8 cellular contexts compared by ENCODE assay signal in genomic region chr5:132458651-132459030, GRCh38. TPM values are rescaled to one million over a fixed set of nuclear protein-coding genes. Genes with fewer than 3 reads are reported as not detected.
DNase-seq lines count a peak whose midpoint lies in the region; ATAC-seq and TF ChIP-seq lines count a peak whose summit lies in the region.

No MANE protein-coding gene starts in this region.

- no peak overlapping the region for H3K4me2 ChIP-seq in H9 (ENCODE audit: insufficient read depth, insufficient read length, low read length)

- H4K5ac ChIP-seq in H9 (ENCODE audit: insufficient read length, low read depth, low read length): no peak overlapping the region

- peak overlapping the region; percentile 99 for H3K27ac Mint-ChIP-seq in activated CD8-positive, alpha-beta T cell treated with anti-CD3 and anti-CD28 coated beads, Interleukin-2, amount 10 ng/mL, durations not matched to agents 7 days and 5 days
- H3K27ac Mint-ChIP-seq in naive thymus-derived CD8-positive, alpha-beta T cell: peak overlapping the region; percentile 95 to 100 (median 98)
- H3K27ac Mint-ChIP-seq in H9: no peak overlapping the region

- H2AFZ ChIP-seq in H9 (ENCODE audit: low read length): no peak overlapping the region

- H3K27ac ChIP-seq in H9 (ENCODE audit: insufficient read length, low read depth, low read length): no peak overlapping the region

- peaks cover 80% of the 10 kb centered on the region for H3K36me3 Mint-ChIP-seq in activated CD8-positive, alpha-beta T cell treated with anti-CD3 and anti-CD28 coated beads, Interleukin-2, amount 10 ng/mL, durations not matched to agents 7 days and 5 days (ENCODE audit: low read depth)
- H3K36me3 Mint-ChIP-seq in naive thymus-derived CD8-positive, alpha-beta T cell: peaks cover 0 to 13% (median 4%) of the 10 kb centered on the region in 3 donors
- H3K36me3 Mint-ChIP-seq in H9 (ENCODE audit: insufficient read depth in 1 of 3, low read depth in 3 of 3): no peaks in the 10 kb centered on the region; a peak in 1 of 7 replicates

- H3K4me1 ChIP-seq in H9 (ENCODE audit: insufficient read depth, low read length): peaks cover 6% of the 10 kb centered on the region; the same call in 1 of the 2 replicates

- no peak for TF ChIP-seq CTCF in H9 (conservative IDR thresholded peaks at IDR 0.05)

- no peak overlapping the region for H3K9ac ChIP-seq in H9 (ENCODE audit: extremely low read depth, insufficient read length, low read length)

- POLR2A ChIA-PET in activated CD8-positive, alpha-beta T cell treated with anti-CD3 and anti-CD28 coated beads, Interleukin-2, amount 10 ng/mL, durations not matched to agents 7 days and 5 days (lab: Charles Lee): interaction anchor here (1.1 to 8.1 kb wide), 10 partner anchors 7 to 47 kb away, joined by 3 to 175 read pairs (median 38); partner anchors contain the start of gene IRF1
- POLR2A ChIA-PET in naive thymus-derived CD8-positive, alpha-beta T cell (lab: Charles Lee): interaction anchor here (0.6 to 8.0 kb wide), 8 partner anchors 11 to 47 kb away, joined by 3 to 357 read pairs (median 62); partner anchors contain the start of gene IRF1

- no peak overlapping the region for H4K8ac ChIP-seq in H9 (replicated peaks; ENCODE audit: insufficient read length, low read depth, low read length)

- no peaks in the 10 kb centered on the region for H3K23me2 ChIP-seq in H9 (ENCODE audit: insufficient read length, low read depth, low read length, poor library complexity, severe bottlenecking)

- H2AK5ac ChIP-seq in H9 (ENCODE audit: insufficient read length, low read length): no peak overlapping the region

- H2BK12ac ChIP-seq in H9 (ENCODE audit: insufficient read length, low read depth, low read length): no peak overlapping the region

- H3K9me3 ChIP-seq in H9 (ENCODE audit: control insufficient read depth, low read depth, low read length): no peaks in the 10 kb centered on the region

- no peak overlapping the region for H2BK120ac ChIP-seq in H9 (ENCODE audit: low read depth, low read length, poor library complexity, severe bottlenecking)

- peaks cover 99% of the 10 kb centered on the region for H3K4me1 Mint-ChIP-seq in activated CD8-positive, alpha-beta T cell treated with anti-CD3 and anti-CD28 coated beads, Interleukin-2, amount 10 ng/mL, durations not matched to agents 7 days and 5 days (ENCODE audit: low read depth)
- H3K4me1 Mint-ChIP-seq in naive thymus-derived CD8-positive, alpha-beta T cell: peaks cover 55 to 100% (median 95%) of the 10 kb centered on the region in 4 donors
- peaks cover 31 to 34% of the 10 kb centered on the region in 2 experiments for H3K4me1 Mint-ChIP-seq in H9

- no peak overlapping the region for H2BK20ac ChIP-seq in H9 (ENCODE audit: low read depth, low read length, poor library complexity, severe bottlenecking)

- H4K20me1 ChIP-seq in H9 (ENCODE audit: control insufficient read depth, insufficient read depth, insufficient read length): no peaks in the 10 kb centered on the region

- H2BK15ac ChIP-seq in H9 (ENCODE audit: low read depth, low read length): no peak overlapping the region

- H3K23ac ChIP-seq in H9 (ENCODE audit: insufficient read length, low read depth, low read length): no peak overlapping the region

- H3K4me3 Mint-ChIP-seq in activated CD8-positive, alpha-beta T cell treated with anti-CD3 and anti-CD28 coated beads, Interleukin-2, amount 10 ng/mL, durations not matched to agents 7 days and 5 days: peak overlapping the region; percentile 18
- H3K4me3 Mint-ChIP-seq in naive thymus-derived CD8-positive, alpha-beta T cell: peak overlapping the region in 7 of 10 donors; percentile 15 to 81 (median 75)
- no peak overlapping the region for H3K4me3 Mint-ChIP-seq in H9

- no peak overlapping the region for H3K18ac ChIP-seq in H9 (ENCODE audit: insufficient read length, low read depth, low read length)

- WGBS in H9 (ENCODE audit: extremely low coverage, insufficient read length, low lambda C conversion rate): no CpG with 5 or more reads among the region's 1 CpG

- no peaks in the 10 kb centered on the region for H3K9me3 Mint-ChIP-seq in activated CD8-positive, alpha-beta T cell treated with anti-CD3 and anti-CD28 coated beads, Interleukin-2, amount 10 ng/mL, durations not matched to agents 7 days and 5 days (ENCODE audit: insufficient read depth)
- H3K9me3 Mint-ChIP-seq in naive thymus-derived CD8-positive, alpha-beta T cell: no peaks in the 10 kb centered on the region
- H3K9me3 Mint-ChIP-seq in H9: no peaks in the 10 kb centered on the region; a peak in 1 of 5 replicates

- no peak overlapping the region for H3K56ac ChIP-seq in H9 (ENCODE audit: insufficient read length, low read depth, low read length)

- DNase-seq in activated CD8-positive, alpha-beta T cell treated with anti-CD3 and anti-CD28 coated beads, Interleukin-2, amount 10 ng/mL, durations not matched to agents 7 days and 5 days: no peak
- DNase-seq in naive thymus-derived CD8-positive, alpha-beta T cell: no peak
- DNase-seq in H9: no peak
- DNase-seq in NCI-H1436 (lab: John Stamatoyannopoulos, UW): no peak
- DNase-seq in DMS79 (lab: John Stamatoyannopoulos, UW): no peak
- no peak for DNase-seq in NCI-H748 treated with DMSO at 0.1 percent for 48 hours (lab: John Stamatoyannopoulos, UW)

- H3K27me3 ChIP-seq in H9 (ENCODE audit: insufficient read depth, low read length): no peaks in the 10 kb centered on the region

- H3K14ac ChIP-seq in H9 (ENCODE audit: insufficient read depth, low read length): no peak overlapping the region

- H3K4ac ChIP-seq in H9 (ENCODE audit: low read depth, low read length): no peak overlapping the region

- no peaks in the 10 kb centered on the region for H3K79me1 ChIP-seq in H9 (ENCODE audit: insufficient read depth, low read depth, low read length, poor library complexity, severe bottlenecking)

- no peaks in the 10 kb centered on the region for H3K27me3 Mint-ChIP-seq in activated CD8-positive, alpha-beta T cell treated with anti-CD3 and anti-CD28 coated beads, Interleukin-2, amount 10 ng/mL, durations not matched to agents 7 days and 5 days (ENCODE audit: low read depth)
- no peaks in the 10 kb centered on the region for H3K27me3 Mint-ChIP-seq in naive thymus-derived CD8-positive, alpha-beta T cell
- H3K27me3 Mint-ChIP-seq in H9 (ENCODE audit: low read depth): peaks cover 3% of the 10 kb centered on the region

- H2BK5ac ChIP-seq in H9 (ENCODE audit: insufficient read length, low read length): no peak overlapping the region

- peak; percentile 43 for ATAC-seq in GM19023 (IDR thresholded peaks at IDR 0.05; ENCODE audit: unreplicated experiment)
- peak; percentile 42 for ATAC-seq in HG03045 (IDR thresholded peaks at IDR 0.05; ENCODE audit: unreplicated experiment)
- ATAC-seq in activated CD8-positive, alpha-beta T cell treated with anti-CD3 and anti-CD28 coated beads, Interleukin-2, amount 10 ng/mL, durations not matched to agents 7 days and 5 days: peak; percentile 26
- no peak for ATAC-seq in naive thymus-derived CD8-positive, alpha-beta T cell

- H3T11ph ChIP-seq in H9 (ENCODE audit: low read length): no peak overlapping the region

- no peaks in the 10 kb centered on the region for H3K79me2 ChIP-seq in H9 (ENCODE audit: insufficient read depth, low read length)

- CTCF ChIA-PET in activated CD8-positive, alpha-beta T cell treated with anti-CD3 and anti-CD28 coated beads, Interleukin-2, amount 10 ng/mL, durations not matched to agents 7 days and 5 days (lab: Charles Lee): interaction anchor here (1.2 to 7.8 kb wide), 10 partner anchors 10 to 72 kb away, joined by 3 to 141 read pairs (median 18); partner anchors contain the start of gene IRF1

- no peak overlapping the region for H4K91ac ChIP-seq in H9 (ENCODE audit: insufficient read length, low read depth, low read length)

RNA-seq across cellular contexts. Expression of gene IRF1, which starts 31.9 kb away (rescaled TPM):
- total RNA-seq in activated CD8-positive, alpha-beta T cell treated with anti-CD3 and anti-CD28 coated beads, Interleukin-2, amount 10 ng/mL, durations not matched to agents 7 days and 5 days: 100 to 1,000 TPM; 221 to 228 TPM
- total RNA-seq in naive thymus-derived CD8-positive, alpha-beta T cell: 100 to 1,000 TPM; 116 to 127 TPM
- polyA plus RNA-seq in naive thymus-derived CD8-positive, alpha-beta T cell: 100 to 1,000 TPM; 108 to 218 (median 141) TPM
- 7.2 and 8.7 TPM in 2 replicates for total RNA-seq in H9 (2021)

Comparison
In these comparisons a context has a peak if more than half of its experiments do, and no peak if none do; other contexts are left out.
1. ATAC-seq: peak in GM19023 (single experiment), HG03045 (single experiment) and activated CD8-positive, alpha-beta T cell treated with anti-CD3 and anti-CD28 coated beads, Interleukin-2, amount 10 ng/mL, durations not matched to agents 7 days and 5 days (single experiment); none in naive thymus-derived CD8-positive, alpha-beta T cell (0 of 2).
2. H3K27ac Mint-ChIP-seq: peak in activated CD8-positive, alpha-beta T cell treated with anti-CD3 and anti-CD28 coated beads, Interleukin-2, amount 10 ng/mL, durations not matched to agents 7 days and 5 days (single experiment) and naive thymus-derived CD8-positive, alpha-beta T cell (10 of 10); none in H9 (0 of 3).
3. H3K4me3 Mint-ChIP-seq: peak in activated CD8-positive, alpha-beta T cell treated with anti-CD3 and anti-CD28 coated beads, Interleukin-2, amount 10 ng/mL, durations not matched to agents 7 days and 5 days (single experiment) and naive thymus-derived CD8-positive, alpha-beta T cell (7 of 10); none in H9 (0 of 2).
4. RNA of gene IRF1, which starts 31.9 kb away (total RNA-seq): 221 to 228 TPM in activated CD8-positive, alpha-beta T cell treated with anti-CD3 and anti-CD28 coated beads, Interleukin-2, amount 10 ng/mL, durations not matched to agents 7 days and 5 days and 116 to 127 TPM in naive thymus-derived CD8-positive, alpha-beta T cell; 7.2 to 8.7 TPM in H9; every median in the first group is over 10 times any median in the second.